Comparison of ENCODE assay signal across 8 cellular contexts in the genomic region with DNA sequence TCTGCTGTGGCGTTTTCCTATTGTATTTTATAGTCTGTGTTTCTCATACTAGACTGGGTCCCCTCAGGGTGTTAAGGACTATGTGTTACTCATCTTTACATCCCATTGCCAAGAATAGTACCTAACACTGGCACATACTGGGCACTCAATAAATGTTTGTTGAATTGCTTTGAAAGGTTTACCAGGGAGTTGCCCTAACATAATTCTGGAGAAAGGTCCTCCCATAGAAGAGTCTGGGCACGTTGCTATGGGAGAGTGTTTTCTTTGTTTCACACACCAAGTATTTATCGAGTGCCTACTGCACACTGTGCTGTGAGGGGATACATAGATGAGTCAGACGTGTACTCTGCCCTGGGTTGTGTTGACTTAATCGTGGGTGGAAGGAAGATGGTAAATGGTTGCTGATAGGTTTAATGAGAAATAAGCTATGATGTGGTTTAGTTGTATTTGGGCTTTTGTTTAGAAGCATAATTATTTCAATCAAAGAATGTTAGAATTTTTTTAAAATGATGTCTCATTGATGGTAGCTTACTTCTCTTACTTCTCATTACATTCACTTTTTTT.
DNase-seq lines count a peak whose midpoint lies in the region; ATAC-seq and TF ChIP-seq lines count a peak whose summit lies in the region.

No MANE protein-coding gene starts in this region.

- DNase-seq in AG08395 (ENCODE audit: low spot score) (peak; percentile 28), NCI-H510A (lab: John Stamatoyannopoulos, UW) (peak; percentile 27), epithelial cell of esophagus (ENCODE audit: low read depth) (peak; percentile 95), stromal cell of bone marrow (ENCODE audit: low read depth) (peak; percentile 47), NCI-H1048 (lab: John Stamatoyannopoulos, UW) (no peak)
- DNase-seq in activated naive CD4-positive, alpha-beta T cell treated with Interleukin-2 at 50 U/mL for 16 hours: no peak

- no peak for TF ChIP-seq CTCF in epithelial cell of esophagus (IDR thresholded peaks at IDR 0.05; ENCODE audit: insufficient read depth, low read depth, low read length, missing control alignments)

- ATAC-seq in GM18517 (IDR thresholded peaks at IDR 0.05; ENCODE audit: unreplicated experiment) (peak; percentile 97), HG02884 (IDR thresholded peaks at IDR 0.05; ENCODE audit: unreplicated experiment) (peak; percentile 87)

- no peak overlapping the region for H3K4me3 ChIP-seq in epithelial cell of esophagus (ENCODE audit: low read length)

Comparison
In these comparisons a context has a peak if more than half of its experiments do, and no peak if none do; other contexts are left out.
1. DNase-seq: peak in AG08395 (single experiment), NCI-H510A (single experiment), epithelial cell of esophagus (single experiment) and stromal cell of bone marrow (single experiment); none in activated naive CD4-positive, alpha-beta T cell treated with Interleukin-2 at 50 U/mL for 16 hours (single experiment) and NCI-H1048 (single experiment).